2 cellular contexts compared by ENCODE assay signal in the genomic region with DNA sequence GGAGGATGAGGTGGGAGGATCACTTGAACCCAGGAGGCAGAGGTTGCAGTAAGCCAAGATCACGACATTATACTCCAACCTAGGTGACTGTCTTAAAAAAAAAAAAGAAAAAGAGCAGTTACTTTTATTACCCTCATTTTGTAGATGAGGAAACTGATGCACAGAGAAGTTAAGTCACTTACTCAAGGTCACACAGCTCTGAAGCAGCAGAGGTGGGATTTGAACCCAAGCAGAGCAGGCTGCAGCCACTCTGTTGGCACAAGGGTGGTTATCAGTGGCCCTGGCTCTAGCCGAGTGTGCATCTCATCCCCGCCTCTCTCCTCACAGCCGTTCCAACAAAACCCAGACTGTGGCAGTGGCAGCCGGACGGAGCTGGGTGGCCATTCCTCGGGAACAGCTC.
TF ChIP-seq lines count a peak whose summit lies in the region.

No MANE protein-coding gene starts in this region.

TF ChIP-seq in GM12891, 5 proteins besides CTCF, POLR2A, EP300 and RAD21:
- TF ChIP-seq POU2F2 (IDR thresholded peaks at IDR 0.05; ENCODE audit: low read depth, low read length) (no peak), SPI1 (IDR thresholded peaks at IDR 0.05; ENCODE audit: low read depth, low read length) (no peak), TAF1 (IDR thresholded peaks at IDR 0.05; ENCODE audit: low read depth, low read length) (no peak), PAX5 (IDR thresholded peaks at IDR 0.05; ENCODE audit: insufficient read depth, low read length, severe bottlenecking) (no peak), POLR2AphosphoS5 (IDR thresholded peaks at IDR 0.05; ENCODE audit: low read depth, low read length) (no peak)
TF ChIP-seq in GM12891: peak in this region for 0.

TF ChIP-seq in H1, 55 proteins besides CTCF, POLR2A, EP300 and RAD21:
- peak; percentile 43; the same call in 1 of the 2 replicates for TF ChIP-seq KDM1A (IDR thresholded peaks at IDR 0.05; ENCODE audit: borderline replicate concordance, low read length)
- TF ChIP-seq, protein P1, sequence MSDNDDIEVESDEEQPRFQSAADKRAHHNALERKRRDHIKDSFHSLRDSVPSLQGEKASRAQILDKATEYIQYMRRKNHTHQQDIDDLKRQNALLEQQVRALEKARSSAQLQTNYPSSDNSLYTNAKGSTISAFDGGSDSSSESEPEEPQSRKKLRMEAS (IDR thresholded peaks at IDR 0.05) = no peak
